Comparison of ENCODE assay signal across 10 cellular contexts in genomic region chr15:96344706-96345559, GRCh38. TPM values are rescaled to one million over a fixed set of nuclear protein-coding genes. Genes with fewer than 3 reads are reported as not detected.
DNase-seq lines count a peak whose midpoint lies in the region; ATAC-seq and TF ChIP-seq lines count a peak whose summit lies in the region.
"Had no signal": no experiment of that assay in that cellular context is flagged by ENCODE, and none has a peak within 500 bp of the region (broad histone marks: within the 10 kb centered on the region; RNA-seq: fewer than 3 reads in every experiment).

No MANE protein-coding gene starts in this region.

- no peak for TF ChIP-seq CTCF in Panc1 (IDR thresholded peaks at IDR 0.05)
- TF ChIP-seq CTCF in endothelial cell (IDR thresholded peaks at IDR 0.05; ENCODE audit: unreplicated experiment), result no peak
- TF ChIP-seq CTCF in tibial artery (IDR thresholded peaks at IDR 0.05), result no peak

- H3K4me1 Mint-ChIP-seq in endothelial cell (ENCODE audit: unreplicated experiment), result peaks cover 78% of the 10 kb centered on the region
- peaks cover 7% of the 10 kb centered on the region for H3K4me1 Mint-ChIP-seq in activated CD4-positive, alpha-beta memory T cell treated with anti-CD3 and anti-CD28 coated beads for 36 hours (ENCODE audit: low read depth)

- H3K27me3 ChIP-seq in Panc1 (ENCODE audit: control insufficient read depth, insufficient read depth, low read length) (no peaks in the 10 kb centered on the region), muscle layer of duodenum (ENCODE audit: low read depth, low read length) (peaks cover 4% of the 10 kb centered on the region), tibial artery (no peaks in the 10 kb centered on the region)
- H3K27me3 ChIP-seq: foreskin keratinocyte had no signal

- no TSS peak for BruUV-seq in Panc1 (replicated peaks; lab: Mats Ljungman, UMichigan)

- peaks cover 7% of the 10 kb centered on the region for H3K36me3 Mint-ChIP-seq in endothelial cell (ENCODE audit: low read depth, unreplicated experiment)
- H3K36me3 Mint-ChIP-seq in activated CD4-positive, alpha-beta memory T cell treated with anti-CD3 and anti-CD28 coated beads for 36 hours, result peaks cover 9% of the 10 kb centered on the region

- H3K4me1 ChIP-seq in Panc1 (ENCODE audit: control insufficient read depth, insufficient read depth, low read length) (peaks cover 67% of the 10 kb centered on the region), muscle layer of duodenum (ENCODE audit: control insufficient read depth in 1 of 2, insufficient read depth in 2 of 2, low read length in 2 of 2) (peaks cover 3 to 42% of the 10 kb centered on the region in 2 donors), tibial artery (peaks cover 0 to 61% (median 22%) of the 10 kb centered on the region in 4 donors)

- H3K9me3 ChIP-seq in Panc1 (ENCODE audit: control insufficient read depth, insufficient read depth, low read depth, low read length) (no peaks in the 10 kb centered on the region), muscle layer of duodenum (ENCODE audit: control insufficient read depth in 1 of 2, low read length in 2 of 2) (no peaks in the 10 kb centered on the region), tibial artery (no peaks in the 10 kb centered on the region)

- ATAC-seq in Panc1, result 0 out of 2 replicates have a peak, but pooled peaks have one; percentile 5

- POLR2A ChIA-PET in Panc1 (lab: Charles Lee), result no interaction called here
- POLR2A ChIA-PET in activated CD4-positive, alpha-beta memory T cell treated with anti-CD3 and anti-CD28 coated beads for 36 hours (lab: Charles Lee), result no interaction called here

- H3K9me3 Mint-ChIP-seq in endothelial cell (ENCODE audit: unreplicated experiment), result no peaks in the 10 kb centered on the region
- H3K9me3 Mint-ChIP-seq in activated CD4-positive, alpha-beta memory T cell treated with anti-CD3 and anti-CD28 coated beads for 36 hours, result no peaks in the 10 kb centered on the region

- intact Hi-C loops in Panc1 (cut with micrococcal nuclease; ENCODE audit: unreplicated experiment), result no loop called here
- intact Hi-C loops in tibial artery (cut with DNase I; ENCODE audit: low total_unique reads), result loop anchor here (10.0 kb wide), 1 partner anchor 1320 kb away; no protein-coding TSS in a partner anchor
- intact Hi-C loops in activated CD4-positive, alpha-beta memory T cell treated with anti-CD3 and anti-CD28 coated beads for 36 hours (cut with micrococcal nuclease), result loop anchor here (10.0 kb wide), 2 partner anchors 1090 to 1760 kb away; no protein-coding TSS in a partner anchor

- no peak overlapping the region for H3K27ac Mint-ChIP-seq in endothelial cell (ENCODE audit: unreplicated experiment)
- H3K27ac Mint-ChIP-seq in activated CD4-positive, alpha-beta memory T cell treated with anti-CD3 and anti-CD28 coated beads for 36 hours, result no peak overlapping the region

- H3K4me3 ChIP-seq in Panc1 (ENCODE audit: low read depth in 2 of 2, low read length in 2 of 2) (peak overlapping the region; percentile 46 to 55), muscle layer of duodenum (ENCODE audit: low read depth in 1 of 2, low read length in 2 of 2) (peak overlapping the region; percentile 56 to 73), tibial artery (peak overlapping the region; percentile 92 to 97)

- H3K27me3 Mint-ChIP-seq in endothelial cell (ENCODE audit: unreplicated experiment), result peaks cover 51% of the 10 kb centered on the region
- peaks cover 89% of the 10 kb centered on the region for H3K27me3 Mint-ChIP-seq in activated CD4-positive, alpha-beta memory T cell treated with anti-CD3 and anti-CD28 coated beads for 36 hours

- H3K36me3 ChIP-seq in Panc1 (ENCODE audit: control insufficient read depth, insufficient read depth, low read length) (no peaks in the 10 kb centered on the region), muscle layer of duodenum (ENCODE audit: control insufficient read depth in 1 of 2, insufficient read depth in 2 of 2, low read length in 2 of 2) (no peaks in the 10 kb centered on the region), tibial artery (peaks cover 0 to 14% (median 0%) of the 10 kb centered on the region in 3 donors)

- DNase-seq in Panc1 (ENCODE audit: low read depth, low spot score) (no peak), endothelial cell (ENCODE audit: low spot score) (no peak), tibial artery (peak in 1 of 2 donors; percentile 72), NCI-H345 (lab: John Stamatoyannopoulos, UW) (no peak), GM19238 (ENCODE audit: insufficient read length, low spot score) (no peak), DMS79 (lab: John Stamatoyannopoulos, UW) (no peak)
- no peak for DNase-seq in activated CD4-positive, alpha-beta memory T cell treated with anti-CD3 and anti-CD28 coated beads for 36 hours
- DNase-seq: activated CD8-positive, alpha-beta memory T cell treated with anti-CD3 and anti-CD28 coated beads, Interleukin-2, amount 50 U/mL, for 4 hours had no signal

- in situ Hi-C loops in Panc1 (cut with HindIII; ENCODE audit: low pct_unique_long_range_greater_than_20kb, low sequenced_read_pairs), result no loop called here

- H3K27ac ChIP-seq in Panc1 (ENCODE audit: low read length) (peak overlapping the region; percentile 90), muscle layer of duodenum (ENCODE audit: low read length) (peak overlapping the region; percentile 74), tibial artery (peak overlapping the region; percentile 97 to 99)
- H3K27ac ChIP-seq: foreskin keratinocyte had no signal

- H3K4me3 Mint-ChIP-seq in endothelial cell (ENCODE audit: unreplicated experiment), result peak overlapping the region; percentile 75
- H3K4me3 Mint-ChIP-seq in activated CD4-positive, alpha-beta memory T cell treated with anti-CD3 and anti-CD28 coated beads for 36 hours, result no peak overlapping the region

- CTCF ChIA-PET in Panc1 (lab: Charles Lee), result interaction anchor here (0.6 to 1.0 kb wide), 3 partner anchors 18 to 891 kb away, joined by 4 to 15 read pairs (median 5); no protein-coding TSS in a partner anchor
- CTCF ChIA-PET in activated CD4-positive, alpha-beta memory T cell treated with anti-CD3 and anti-CD28 coated beads for 36 hours (lab: Charles Lee), result interaction anchor here (0.6 kb wide), 1 partner anchor 17 kb away, joined by 4 read pairs; no protein-coding TSS in a partner anchor

RNA-seq across cellular contexts. Expression of gene NR2F2, which starts 14.4 kb away (rescaled TPM):
- 53.7 TPM for total RNA-seq in Panc1 (2021; ENCODE audit: unreplicated experiment)
- 108 TPM for polyA plus RNA-seq in Panc1 (2012; ENCODE audit: insufficient read length)
- total RNA-seq in endothelial cell (ENCODE audit: unreplicated experiment), result 15.9 TPM
- total RNA-seq in activated CD4-positive, alpha-beta memory T cell treated with anti-CD3 and anti-CD28 coated beads for 36 hours, result not detected

Comparison
In these comparisons a context has a peak if more than half of its experiments do, and no peak if none do; other contexts are left out.
1. RNA of gene NR2F2, which starts 14.4 kb away (total RNA-seq): 53.7 TPM in Panc1 (single experiment) and 15.9 TPM in endothelial cell (single experiment); not detected in activated CD4-positive, alpha-beta memory T cell treated with anti-CD3 and anti-CD28 coated beads for 36 hours; every median in the first group is over 10 times any median in the second.
2. Peak in every context shown above with its lines, with median percentiles within 50 percentile points of each other: H3K27ac ChIP-seq and H3K4me3 ChIP-seq.